8 cellular contexts compared by ENCODE assay signal in the genomic region with DNA sequence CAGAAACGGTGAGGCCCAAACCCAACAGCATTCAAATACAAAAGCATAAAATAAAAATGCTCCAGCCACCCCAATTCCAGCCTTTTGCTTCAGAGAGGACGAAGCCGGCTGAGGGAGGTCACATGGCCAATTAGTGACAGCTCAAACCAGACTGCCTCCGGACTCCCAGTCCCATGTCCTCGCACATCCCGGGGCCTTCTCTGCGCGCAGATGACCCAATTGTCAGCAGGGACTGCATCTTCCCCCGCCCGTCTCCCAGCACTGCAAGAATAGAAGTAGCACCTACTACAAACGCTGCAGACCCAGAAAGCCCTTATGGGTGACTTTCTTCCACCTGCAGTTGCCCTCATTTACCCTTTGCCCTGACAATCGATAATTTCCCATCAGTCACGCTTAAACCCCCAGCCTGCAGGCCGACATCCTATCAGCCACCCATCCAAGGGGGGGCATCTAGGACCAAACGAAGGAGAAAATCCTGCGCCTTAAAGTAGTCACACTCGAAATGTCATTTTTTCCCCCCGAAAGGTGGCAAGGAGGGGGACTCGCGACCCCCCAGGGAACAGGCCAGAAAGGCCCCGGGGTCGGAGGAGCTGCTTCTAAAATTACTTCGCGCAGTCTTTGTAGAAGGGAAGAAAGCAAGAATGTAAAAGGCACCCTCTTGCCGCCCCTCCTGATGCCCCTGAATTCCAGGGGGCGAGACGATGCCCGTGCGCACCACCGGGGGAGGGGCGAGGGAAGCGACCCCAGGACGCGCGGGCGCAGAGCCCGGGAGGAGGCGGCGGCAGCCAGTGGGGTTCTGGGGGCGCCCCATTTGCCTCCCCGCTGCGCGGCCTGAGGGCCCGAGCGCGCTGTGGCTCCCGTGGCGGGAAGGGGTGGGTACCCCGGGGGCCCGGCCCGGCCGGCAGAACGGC. TPM values are rescaled to one million over a fixed set of nuclear protein-coding genes. Genes with fewer than 3 reads are reported as not detected.
DNase-seq lines count a peak whose midpoint lies in the region; ATAC-seq and TF ChIP-seq lines count a peak whose summit lies in the region.

No MANE protein-coding gene starts in this region.

- no peaks in the 10 kb centered on the region for H3K27me3 ChIP-seq in kidney epithelial cell (ENCODE audit: control insufficient read depth, insufficient read depth, low read length)

- no peaks in the 10 kb centered on the region for H3K36me3 ChIP-seq in kidney epithelial cell (ENCODE audit: control insufficient read depth, insufficient read depth, low read length)

- peak overlapping the region; percentile 88 for H3K4me3 Mint-ChIP-seq in T-helper 2 cell treated with Interferon-gamma antibody and Interleukin-4, amounts not matched to agents 5 μg/mL and 100 μg/mL, for 36 hours
- peak overlapping the region; percentile 80 for H3K4me3 Mint-ChIP-seq in chondrocyte (ENCODE audit: unreplicated experiment)

- peaks cover 30% of the 10 kb centered on the region for H3K4me1 Mint-ChIP-seq in T-helper 2 cell treated with Interferon-gamma antibody and Interleukin-4, amounts not matched to agents 5 μg/mL and 100 μg/mL, for 36 hours (ENCODE audit: low read depth)
- H3K4me1 Mint-ChIP-seq in chondrocyte (ENCODE audit: low read depth): peaks cover 36% of the 10 kb centered on the region

- peak overlapping the region; percentile 70 for H3K4me3 ChIP-seq in kidney epithelial cell (ENCODE audit: low read depth, low read length)

- H3K9me3 Mint-ChIP-seq in T-helper 2 cell treated with Interferon-gamma antibody and Interleukin-4, amounts not matched to agents 5 μg/mL and 100 μg/mL, for 36 hours: no peaks in the 10 kb centered on the region
- H3K9me3 Mint-ChIP-seq in chondrocyte (ENCODE audit: low read depth): no peaks in the 10 kb centered on the region

- ATAC-seq in HG03520 (IDR thresholded peaks at IDR 0.05; ENCODE audit: unreplicated experiment): peak; percentile 26

- peaks cover 2% of the 10 kb centered on the region for H3K36me3 Mint-ChIP-seq in T-helper 2 cell treated with Interferon-gamma antibody and Interleukin-4, amounts not matched to agents 5 μg/mL and 100 μg/mL, for 36 hours (ENCODE audit: low read depth)
- H3K36me3 Mint-ChIP-seq in chondrocyte (ENCODE audit: low read depth): no peaks in the 10 kb centered on the region

- TF ChIP-seq CTCF in chondrocyte (IDR thresholded peaks at IDR 0.05) (no peak), kidney epithelial cell (IDR thresholded peaks at IDR 0.05; ENCODE audit: insufficient read depth, low read length, poor library complexity, severe bottlenecking) (no peak)

- H3K27me3 Mint-ChIP-seq in T-helper 2 cell treated with Interferon-gamma antibody and Interleukin-4, amounts not matched to agents 5 μg/mL and 100 μg/mL, for 36 hours (ENCODE audit: low read depth): peaks cover 7% of the 10 kb centered on the region
- no peaks in the 10 kb centered on the region for H3K27me3 Mint-ChIP-seq in chondrocyte (ENCODE audit: low read depth)

- peak overlapping the region; percentile 84 for H3K27ac Mint-ChIP-seq in T-helper 2 cell treated with Interferon-gamma antibody and Interleukin-4, amounts not matched to agents 5 μg/mL and 100 μg/mL, for 36 hours
- H3K27ac Mint-ChIP-seq in chondrocyte (ENCODE audit: unreplicated experiment): peak overlapping the region; percentile 27

- DNase-seq in DMS53 (lab: John Stamatoyannopoulos, UW) (peak; percentile 60), DMS53 treated with DMSO at 0.1 percent for 48 hours (lab: John Stamatoyannopoulos, UW; ENCODE audit: unreplicated experiment) (no peak), chondrocyte (ENCODE audit: low spot score) (no peak), kidney epithelial cell (ENCODE audit: low read depth) (no peak), HT-29 (ENCODE audit: low spot score) (no peak)
- peak; percentile 8 for DNase-seq in T-helper 2 cell treated with Interferon-gamma antibody and Interleukin-4, amounts not matched to agents 5 μg/mL and 100 μg/mL, for 36 hours (ENCODE audit: low spot score)
- DNase-seq in stimulated activated CD4-positive, alpha-beta T cell treated with anti-CD3 and anti-CD28 coated beads, Interleukin-4, amount 100 ng/mL, for 1 hour: peak; percentile 24

RNA-seq across cellular contexts. Expression of gene SLC23A2, which starts 0.8 kb away (rescaled TPM):
- total RNA-seq in chondrocyte (24.0 to 25.1 TPM (median 24.2 TPM) in 3 replicates), kidney epithelial cell (20.1 and 21.4 TPM in 2 replicates)
- 2.6 and 4.3 TPM in 2 replicates for total RNA-seq in HT-29 (2014; rRNA removed; shearing (Covaris generic))

Comparison
In these comparisons a context has a peak if more than half of its experiments do, and no peak if none do; other contexts are left out.
1. DNase-seq: peak in DMS53 (single experiment), T-helper 2 cell treated with Interferon-gamma antibody and Interleukin-4, amounts not matched to agents 5 μg/mL and 100 μg/mL, for 36 hours (single experiment) and stimulated activated CD4-positive, alpha-beta T cell treated with anti-CD3 and anti-CD28 coated beads, Interleukin-4, amount 100 ng/mL, for 1 hour (single experiment); none in DMS53 treated with DMSO at 0.1 percent for 48 hours (single experiment), chondrocyte (single experiment), kidney epithelial cell (single experiment) and HT-29 (single experiment).